In genomic region chr12:77062396-77062795, GRCh38 we compare ENCODE assay signal across 16 cellular contexts. TPM values are rescaled to one million over a fixed set of nuclear protein-coding genes. Genes with fewer than 3 reads are reported as not detected.
DNase-seq lines count a peak whose midpoint lies in the region; ATAC-seq, FAIRE-seq and TF ChIP-seq lines count a peak whose summit lies in the region.
"Had no signal": no experiment of that assay in that cellular context is flagged by ENCODE, and none has a peak within 500 bp of the region (broad histone marks: within the 10 kb centered on the region; RNA-seq: fewer than 3 reads in every experiment).

No MANE protein-coding gene starts in this region.

- H3K9me3 ChIP-seq in DOHH2 (ENCODE audit: control insufficient read depth, insufficient read depth, low read length), result no peaks in the 10 kb centered on the region
- H3K9me3 ChIP-seq in Loucy (ENCODE audit: insufficient read depth, low read depth, low read length), result no peaks in the 10 kb centered on the region
- no peaks in the 10 kb centered on the region for H3K9me3 ChIP-seq in psoas muscle
- H3K9me3 ChIP-seq in aorta (ENCODE audit: control insufficient read depth, low read length), result no peaks in the 10 kb centered on the region
- H3K9me3 ChIP-seq: BE2C, testis had no signal

- intact Hi-C loops in psoas muscle (cut with DNase I) (loop anchor here in 1 of 2 donors (5.0 kb wide), 1 partner anchor 530 kb away; no protein-coding TSS in a partner anchor), aorta (cut with DNase I) (loop anchor here in 1 of 2 donors (10.0 kb wide), 1 partner anchor 262 kb away; no protein-coding TSS in a partner anchor)

- no peak overlapping the region for H3K27ac ChIP-seq in DOHH2 (ENCODE audit: low read depth, low read length)
- no peak overlapping the region for H3K27ac ChIP-seq in psoas muscle
- H3K27ac ChIP-seq in aorta (ENCODE audit: low read depth in 1 of 2, low read length in 2 of 2), result no peak overlapping the region
- H3K27ac ChIP-seq: dorsolateral prefrontal cortex, testis had no signal

- DNase-seq in dermis blood vessel endothelial cell (peak; percentile 37), psoas muscle (no peak), aorta (no peak), RCC 7860 (ENCODE audit: low spot score) (no peak)
- DNase-seq: activated naive CD4-positive, alpha-beta T cell treated with Interleukin-2 at 50 U/mL for 16 hours; BE2C; dorsolateral prefrontal cortex; NCI-H524 treated with DMSO at 0.1 percent for 48 hours; occipital lobe; stimulated activated CD4-positive, alpha-beta T cell treated with anti-CD3 and anti-CD28 coated beads, Interleukin-2, amount 100 ng/mL, for 48 hours; testis had no signal

- TF ChIP-seq CTCF in DOHH2 (IDR thresholded peaks at IDR 0.05; ENCODE audit: low read depth, low read length, poor library complexity, severe bottlenecking) (no peak), Loucy (conservative IDR thresholded peaks at IDR 0.05; ENCODE audit: low read length) (no peak), psoas muscle (IDR thresholded peaks at IDR 0.05) (no peak)

- H3K4me1 ChIP-seq in DOHH2 (ENCODE audit: control insufficient read depth, low read length) (peaks cover 51% of the 10 kb centered on the region), Loucy (ENCODE audit: insufficient read depth, low read length, poor library complexity, severe bottlenecking) (peaks cover 76% of the 10 kb centered on the region), psoas muscle (peaks cover 8% of the 10 kb centered on the region), aorta (ENCODE audit: control insufficient read depth in 1 of 2, insufficient read depth in 2 of 2, low read length in 2 of 2) (no peaks in the 10 kb centered on the region)
- H3K4me1 ChIP-seq: BE2C, testis had no signal

- 80 to 89% (median 85%) methylated on average over 1 of the region's 1 CpG for WGBS in psoas muscle, 3 donors
- WGBS in aorta, 2 donors, result 28 to 38% methylated on average over 1 of the region's 1 CpG

- H3K27me3 ChIP-seq in DOHH2 (ENCODE audit: control insufficient read depth, low read length), result no peaks in the 10 kb centered on the region
- no peaks in the 10 kb centered on the region for H3K27me3 ChIP-seq in Loucy (ENCODE audit: insufficient read depth, low read length, poor library complexity, severe bottlenecking)
- peaks cover 0 to 29% (median 4%) of the 10 kb centered on the region in 3 donors for H3K27me3 ChIP-seq in psoas muscle (ENCODE audit: insufficient read depth in 3 of 3, low read length in 2 of 3)
- H3K27me3 ChIP-seq in aorta (ENCODE audit: control insufficient read depth in 1 of 2, insufficient read depth in 2 of 2, low read length in 1 of 2), result no peaks in the 10 kb centered on the region
- H3K27me3 ChIP-seq: BE2C, testis had no signal

- H3K9me2 ChIP-seq in DOHH2 (replicated peaks; ENCODE audit: control insufficient read depth, low read length), result no peaks in the 10 kb centered on the region
- no peaks in the 10 kb centered on the region for H3K9me2 ChIP-seq in Loucy (replicated peaks; ENCODE audit: low read depth, low read length)

- no peak for FAIRE-seq in RCC 7860 (lab: Jason Lieb, UNC)

- H4K20me1 ChIP-seq in DOHH2 (ENCODE audit: control insufficient read depth, insufficient read depth, low read depth, low read length) (0 out of 2 replicates have a peak, but pooled peaks cover 3% of the 10 kb centered on the region), Loucy (ENCODE audit: insufficient read depth, low read length, poor library complexity, severe bottlenecking) (no peaks in the 10 kb centered on the region)

- peak overlapping the region; percentile 98 for H3K4me3 ChIP-seq in DOHH2 (ENCODE audit: low read length)
- H3K4me3 ChIP-seq in Loucy (ENCODE audit: low read length, poor library complexity, severe bottlenecking), result peak overlapping the region; percentile 91
- H3K4me3 ChIP-seq in psoas muscle, result peak overlapping the region; percentile 6
- peak overlapping the region in 1 of 2 donors; percentile 38 for H3K4me3 ChIP-seq in aorta (ENCODE audit: low read length in 2 of 2)
- H3K4me3 ChIP-seq: testis had no signal

- no peak for ATAC-seq in psoas muscle
- ATAC-seq in HG03135 (IDR thresholded peaks at IDR 0.05; ENCODE audit: unreplicated experiment), result no peak
- ATAC-seq in aorta (ENCODE audit: low FRiP score), result no peak
- ATAC-seq: activated CD4-positive, CD25-positive, alpha-beta regulatory T cell treated with anti-CD3 and anti-CD28 coated beads, Interleukin-2, amount 50 U/mL, for 24 hours; sciatic nerve had no signal

- peak overlapping the region; percentile 97 for H3K9ac ChIP-seq in Loucy (ENCODE audit: low read depth, low read length, poor library complexity, severe bottlenecking)

- H3K36me3 ChIP-seq in DOHH2 (ENCODE audit: control insufficient read depth, low read length) (peaks cover 76% of the 10 kb centered on the region), Loucy (ENCODE audit: insufficient read depth, low read length) (no peaks in the 10 kb centered on the region), psoas muscle (ENCODE audit: insufficient read depth in 1 of 2, low read depth in 1 of 2) (no peaks in the 10 kb centered on the region), aorta (ENCODE audit: control insufficient read depth in 1 of 2, insufficient read depth in 2 of 2, low read length in 1 of 2) (no peaks in the 10 kb centered on the region)

- peaks cover 80% of the 10 kb centered on the region for H3K79me2 ChIP-seq in DOHH2 (ENCODE audit: control insufficient read depth, low read length)
- H3K79me2 ChIP-seq in Loucy (ENCODE audit: insufficient read depth, low read length), result peaks cover 78% of the 10 kb centered on the region

- H3K4me2 ChIP-seq in DOHH2 (ENCODE audit: low read length), result peak overlapping the region; percentile 87
- peak overlapping the region; percentile 83 for H3K4me2 ChIP-seq in Loucy (ENCODE audit: low read depth, low read length, poor library complexity, severe bottlenecking)

- no peak overlapping the region for H2AFZ ChIP-seq in Loucy (ENCODE audit: low read length)

- H3F3A ChIP-seq in DOHH2 (ENCODE audit: control insufficient read depth, insufficient read depth) (peaks cover 3% of the 10 kb centered on the region; the same call in 1 of the 2 replicates), Loucy (ENCODE audit: low read depth) (peaks cover 3% of the 10 kb centered on the region; the same call in 1 of the 2 replicates)

RNA-seq across cellular contexts. Expression of gene E2F7, which starts 3.0 kb away (rescaled TPM):
- total RNA-seq in dermis blood vessel endothelial cell (7.3 and 13.4 TPM in 2 replicates), psoas muscle (under 1 TPM in 2 of 4 donors, not detected in 2; 0.14 to 0.76 TPM), aorta (under 1 TPM; 0.30 to 0.36 TPM)
- polyA plus RNA-seq in psoas muscle (under 1 TPM in 2 of 3 donors, not detected in 1; 0.03 to 0.04 TPM), aorta (not detected)
